Comparison of ENCODE assay signal across 9 cellular contexts in the genomic region with DNA sequence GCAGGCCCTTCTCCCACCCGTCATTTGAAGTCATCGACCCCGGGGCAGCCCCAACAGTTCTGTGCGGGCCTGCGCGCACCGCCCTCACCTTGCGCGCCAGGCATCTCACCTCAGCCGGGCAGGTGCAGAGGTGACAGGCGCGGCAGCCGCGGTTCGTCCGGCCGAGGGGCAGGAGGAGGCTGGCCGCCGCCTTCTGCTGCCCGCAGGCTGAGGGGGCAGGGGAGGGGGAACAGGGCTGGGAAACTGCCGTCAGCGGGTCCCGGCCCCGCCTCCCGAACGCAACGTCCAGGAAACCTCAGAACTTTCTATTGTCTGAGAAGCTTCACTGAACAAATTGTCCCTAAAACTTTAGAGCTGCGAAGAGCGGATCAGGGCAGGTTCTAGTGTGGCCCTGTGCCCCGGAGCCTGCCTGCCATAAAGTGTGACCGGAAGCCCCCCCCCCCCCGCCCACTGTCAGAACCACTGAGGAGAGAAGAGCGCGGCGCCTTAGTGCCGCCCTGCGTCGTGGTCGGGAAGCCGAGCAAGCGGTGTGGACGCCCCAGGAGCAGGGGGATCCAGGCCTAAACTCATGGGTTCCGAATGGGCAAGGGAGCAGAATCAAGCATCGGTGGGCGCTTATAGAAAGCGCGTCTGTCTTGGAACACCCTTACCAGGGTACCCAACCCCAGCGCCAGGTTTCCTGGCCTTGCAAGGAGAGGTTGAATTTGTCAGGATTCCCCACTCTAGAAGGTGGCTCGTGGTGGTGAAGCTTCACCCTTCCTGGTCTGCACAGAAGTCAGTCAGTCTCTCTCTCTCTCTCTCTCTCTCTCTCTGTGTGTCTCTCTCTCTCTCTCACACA. TPM values are rescaled to one million over a fixed set of nuclear protein-coding genes. Genes with fewer than 3 reads are reported as not detected.
DNase-seq lines count a peak whose midpoint lies in the region; ATAC-seq, FAIRE-seq and TF ChIP-seq lines count a peak whose summit lies in the region.
"Had no signal": no experiment of that assay in that cellular context is flagged by ENCODE, and none has a peak within 500 bp of the region (broad histone marks: within the 10 kb centered on the region; RNA-seq: fewer than 3 reads in every experiment).

No MANE protein-coding gene starts in this region.

- H3K9me3 ChIP-seq in keratinocyte (ENCODE audit: control insufficient read depth, low read depth, low read length) (peaks cover 2% of the 10 kb centered on the region), tibial artery (peaks cover 0 to under 1% (median 0%) of the 10 kb centered on the region in 3 donors), MM.1S (replicated peaks; ENCODE audit: insufficient read depth, low read length) (no peaks in the 10 kb centered on the region)

- peaks cover 91% of the 10 kb centered on the region for H3K27me3 Mint-ChIP-seq in activated CD4-positive, alpha-beta T cell treated with anti-CD3 and anti-CD28 coated beads, Interleukin-2, amount 10 ng/mL, durations not matched to agents 7 days and 5 days

- no peak for DNase-seq in activated CD4-positive, alpha-beta T cell treated with anti-CD3 and anti-CD28 coated beads, Interleukin-2, amount 10 ng/mL, durations not matched to agents 7 days and 5 days
- no peak for DNase-seq in activated CD4-positive, alpha-beta T cell treated with anti-CD3 and anti-CD28 coated beads, Interleukin-2, amount 50 U/mL, for 4 hours
- DNase-seq in brain microvascular endothelial cell (no peak), keratinocyte (ENCODE audit: low read depth, low spot score) (no peak), tibial artery (peak; percentile 62 to 82), NCI-H187 (lab: John Stamatoyannopoulos, UW) (no peak), MM.1S (no peak)

- CTCF ChIA-PET in activated CD4-positive, alpha-beta T cell treated with anti-CD3 and anti-CD28 coated beads, Interleukin-2, amount 10 ng/mL, durations not matched to agents 7 days and 5 days (lab: Charles Lee) = no interaction called here

- H3K79me2 ChIP-seq in keratinocyte (ENCODE audit: control insufficient read depth, insufficient read depth, low read length) (no peaks in the 10 kb centered on the region), MM.1S (ENCODE audit: low read length) (no peaks in the 10 kb centered on the region)

- intact Hi-C loops in tibial artery (cut with DNase I; ENCODE audit: low total_unique reads) = no loop called here

- peak overlapping the region; percentile 46 for H3K27ac Mint-ChIP-seq in activated CD4-positive, alpha-beta T cell treated with anti-CD3 and anti-CD28 coated beads, Interleukin-2, amount 10 ng/mL, durations not matched to agents 7 days and 5 days

- no peak overlapping the region for H3K4me3 Mint-ChIP-seq in activated CD4-positive, alpha-beta T cell treated with anti-CD3 and anti-CD28 coated beads, Interleukin-2, amount 10 ng/mL, durations not matched to agents 7 days and 5 days

- H3K4me1 ChIP-seq in keratinocyte (ENCODE audit: control insufficient read depth, extremely low read depth, insufficient read depth, low read length) (peaks cover 19% of the 10 kb centered on the region), tibial artery (peaks cover 0 to 29% (median 16%) of the 10 kb centered on the region in 4 donors), MM.1S (ENCODE audit: low read length) (no peaks in the 10 kb centered on the region)

- H3K9me1 ChIP-seq in keratinocyte (ENCODE audit: control insufficient read depth, extremely low read depth, insufficient read depth, low read length) = no peaks in the 10 kb centered on the region

- peaks cover 7% of the 10 kb centered on the region for H3K9me3 Mint-ChIP-seq in activated CD4-positive, alpha-beta T cell treated with anti-CD3 and anti-CD28 coated beads, Interleukin-2, amount 10 ng/mL, durations not matched to agents 7 days and 5 days

- H3K4me3 ChIP-seq in brain microvascular endothelial cell (ENCODE audit: low read depth, low read length) (peak overlapping the region; percentile 37), keratinocyte (ENCODE audit: control insufficient read depth in 2 of 3, extremely low read depth in 1 of 3, insufficient read depth in 2 of 3, low read depth in 1 of 3, low read length in 3 of 3) (peak overlapping the region in 2 of 3 experiments; percentile 18 to 57), tibial artery (peak overlapping the region; percentile 58 to 63), MM.1S (ENCODE audit: low read length) (no peak overlapping the region)

- H3K27ac ChIP-seq in brain microvascular endothelial cell = peak overlapping the region; percentile 37
- H3K27ac ChIP-seq in keratinocyte (ENCODE audit: control insufficient read depth, insufficient read depth, low read length) = no peak overlapping the region
- H3K27ac ChIP-seq in tibial artery = peak overlapping the region; percentile 68 to 80
- no peak overlapping the region for H3K27ac ChIP-seq in MM.1S (ENCODE audit: low read length)

- no peaks in the 10 kb centered on the region for H3F3A ChIP-seq in MM.1S (ENCODE audit: insufficient read depth, low read length)

- H3K9ac ChIP-seq in keratinocyte (ENCODE audit: control insufficient read depth, extremely low read depth, insufficient read depth, low read length) (peak overlapping the region; percentile 33), MM.1S (ENCODE audit: low read length) (no peak overlapping the region)

- H3K36me3 ChIP-seq in brain microvascular endothelial cell (replicated peaks) (no peaks in the 10 kb centered on the region), keratinocyte (ENCODE audit: control insufficient read depth in 2 of 2, extremely low read depth in 1 of 2, insufficient read depth in 2 of 2, low read length in 2 of 2) (no peaks in the 10 kb centered on the region), tibial artery (no peaks in the 10 kb centered on the region), MM.1S (replicated peaks; ENCODE audit: insufficient read depth, low read length) (no peaks in the 10 kb centered on the region)

- POLR2A ChIA-PET in activated CD4-positive, alpha-beta T cell treated with anti-CD3 and anti-CD28 coated beads, Interleukin-2, amount 10 ng/mL, durations not matched to agents 7 days and 5 days (lab: Charles Lee) = no interaction called here

- H3K27me3 ChIP-seq in brain microvascular endothelial cell (replicated peaks) (no peaks in the 10 kb centered on the region), keratinocyte (ENCODE audit: control insufficient read depth, extremely low read depth, insufficient read depth, low read length) (peaks cover 80% of the 10 kb centered on the region), tibial artery (peaks cover 0 to 30% of the 10 kb centered on the region in 2 donors), MM.1S (replicated peaks; ENCODE audit: insufficient read depth, low read length) (no peaks in the 10 kb centered on the region)

- TF ChIP-seq CTCF in brain microvascular endothelial cell (IDR thresholded peaks at IDR 0.05; ENCODE audit: low read depth, low read length, missing control alignments) = no peak
- no peak for TF ChIP-seq CTCF in keratinocyte (optimal IDR thresholded peaks at IDR 0.05 in 1 of 3, IDR thresholded peaks at IDR 0.05 in 1 of 3, conservative IDR thresholded peaks at IDR 0.05 in 1 of 3; ENCODE audit: extremely low read depth in 1 of 3, insufficient read depth in 2 of 3, low read length in 3 of 3)
- no peak for TF ChIP-seq CTCF in tibial artery (IDR thresholded peaks at IDR 0.05)
- no peak for TF ChIP-seq CTCF in MM.1S (IDR thresholded peaks at IDR 0.05; ENCODE audit: low read length)

- H3K4me1 Mint-ChIP-seq in activated CD4-positive, alpha-beta T cell treated with anti-CD3 and anti-CD28 coated beads, Interleukin-2, amount 10 ng/mL, durations not matched to agents 7 days and 5 days = peaks cover 6% of the 10 kb centered on the region

- FAIRE-seq in keratinocyte (lab: Jason Lieb, UNC) = peak; percentile 26

- in situ Hi-C loops in brain microvascular endothelial cell (cut with HindIII; ENCODE audit: low pct_ligation_motif_present, low sequenced_read_pairs) = no loop called here

- H3K9me2 ChIP-seq in MM.1S (replicated peaks; ENCODE audit: insufficient read depth, low read length) = no peaks in the 10 kb centered on the region

- no peak for ATAC-seq in GM18909 (IDR thresholded peaks at IDR 0.05; ENCODE audit: poor library complexity, unreplicated experiment)

- dilution Hi-C loops in keratinocyte (cut with MboI; ENCODE audit: extremely low pct_ligation_motif_present, low sequenced_read_pairs) = no loop called here

- peaks cover 7% of the 10 kb centered on the region for H3K36me3 Mint-ChIP-seq in activated CD4-positive, alpha-beta T cell treated with anti-CD3 and anti-CD28 coated beads, Interleukin-2, amount 10 ng/mL, durations not matched to agents 7 days and 5 days (ENCODE audit: low read depth)

- peak overlapping the region; percentile 75 for H3K4me2 ChIP-seq in keratinocyte (ENCODE audit: control insufficient read depth, extremely low read depth, insufficient read depth, low read depth, low read length)
- no peak overlapping the region for H3K4me2 ChIP-seq in MM.1S (ENCODE audit: low read depth, low read length)

- H2AFZ ChIP-seq in keratinocyte (ENCODE audit: control insufficient read depth, low read length) = peak overlapping the region; percentile 73
- H2AFZ ChIP-seq in MM.1S (ENCODE audit: low read length) = no peak overlapping the region

- H4K20me1 ChIP-seq in keratinocyte (ENCODE audit: control insufficient read depth, extremely low read depth, insufficient read depth, low read length) (no peaks in the 10 kb centered on the region), MM.1S (ENCODE audit: insufficient read depth, low read length) (no peaks in the 10 kb centered on the region)

RNA-seq across cellular contexts. Expression of a gene that starts 13.3 kb away (rescaled TPM):
- not detected for total RNA-seq in activated CD4-positive, alpha-beta T cell treated with anti-CD3 and anti-CD28 coated beads, Interleukin-2, amount 10 ng/mL, durations not matched to agents 7 days and 5 days
- 0.01 to 0.02 TPM in 2 of 3 replicates, not detected in the other for polyA plus RNA-seq in keratinocyte
- not detected for polyA plus RNA-seq in keratinocyte (2011; ENCODE audit: low read depth)
- polyA plus RNA-seq in keratinocyte (2011; cell fraction: cytosol; rRNA removed) = not detected in 2 replicates
- polyA plus RNA-seq in keratinocyte (2011; cell fraction: nucleus; rRNA removed) = 0.05 TPM in 1 of 2 replicates, not detected in the other
- not detected in 2 replicates for polyA plus RNA-seq in keratinocyte (2012; ENCODE audit: low replicate concordance)
- polyA minus RNA-seq in keratinocyte = not detected in 3 replicates
- not detected for polyA minus RNA-seq in keratinocyte (2011; cell fraction: cytosol; rRNA and poly(A)+ RNA removed)
- not detected in 2 replicates for polyA minus RNA-seq in keratinocyte (2011; cell fraction: nucleus; rRNA and poly(A)+ RNA removed)
- polyA plus RNA-seq: AG04450 had no signal

Comparison
In these comparisons a context has a peak if more than half of its experiments do, and no peak if none do; other contexts are left out.
1. DNase-seq: peak in tibial artery (2 of 2); none in activated CD4-positive, alpha-beta T cell treated with anti-CD3 and anti-CD28 coated beads, Interleukin-2, amount 10 ng/mL, durations not matched to agents 7 days and 5 days (single experiment), activated CD4-positive, alpha-beta T cell treated with anti-CD3 and anti-CD28 coated beads, Interleukin-2, amount 50 U/mL, for 4 hours (0 of 2), brain microvascular endothelial cell (single experiment), keratinocyte (single experiment), NCI-H187 (0 of 2) and MM.1S (single experiment).
2. H3K27ac ChIP-seq: peak in brain microvascular endothelial cell (single experiment) and tibial artery (2 of 2); none in keratinocyte (single experiment) and MM.1S (single experiment).